8 cellular contexts compared by ENCODE assay signal in the genomic region with DNA sequence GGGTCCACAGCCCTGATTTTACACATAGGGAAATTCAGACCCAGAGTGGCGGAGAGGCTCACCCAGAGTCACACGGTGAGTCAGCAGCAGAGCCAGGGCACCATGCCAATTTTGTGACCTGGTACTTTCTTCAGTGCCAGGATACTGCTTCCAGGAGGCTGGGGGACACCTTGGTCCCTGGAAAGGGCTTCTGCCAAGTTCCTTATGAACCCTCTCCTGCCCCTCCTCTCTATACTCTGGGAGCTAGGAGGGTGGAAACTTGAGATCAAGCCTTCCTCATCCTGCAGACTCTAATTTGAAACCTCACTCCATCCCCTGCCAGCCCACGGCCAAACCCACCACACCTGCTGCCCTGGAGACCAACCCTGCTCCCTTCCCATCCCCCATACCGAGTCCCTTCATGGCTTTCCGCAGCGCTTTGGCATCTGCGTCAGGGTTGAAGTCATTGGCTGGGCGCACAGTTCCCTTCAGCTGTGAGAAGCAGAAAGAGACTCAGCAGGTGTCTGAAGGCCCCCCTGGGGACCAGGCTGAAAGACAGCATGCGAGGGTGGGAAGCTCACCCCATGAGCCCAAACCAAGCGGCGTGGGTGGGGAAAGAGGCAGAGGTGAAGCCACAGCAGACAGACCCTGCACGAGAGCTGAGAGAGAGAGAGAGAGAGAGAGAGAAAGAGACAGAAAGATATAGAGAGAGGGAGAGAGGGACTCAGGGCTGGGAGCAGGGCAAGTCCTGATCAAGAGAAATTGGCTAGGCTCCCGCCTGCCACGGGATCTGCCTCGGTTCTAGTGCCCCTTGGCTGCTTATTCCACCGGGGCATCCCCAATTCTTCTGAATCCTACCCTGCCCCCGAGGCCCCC. TPM values are rescaled to one million over a fixed set of nuclear protein-coding genes. Genes with fewer than 3 reads are reported as not detected.
DNase-seq lines count a peak whose midpoint lies in the region; ATAC-seq and TF ChIP-seq lines count a peak whose summit lies in the region.

No MANE protein-coding gene starts in this region.

- peaks cover 0 to 90% (median 11%) of the 10 kb centered on the region in 11 experiments; a peak in 9 of 22 replicates for H4K20me1 ChIP-seq in BLaER1 treated with 17β-estradiol and CSF1 and Interleukin-3, amounts not matched to agents 10 nM and 100 nM

- no peaks in the 10 kb centered on the region for H3K9me3 ChIP-seq in BLaER1 treated with 17β-estradiol and CSF1 and Interleukin-3, amounts not matched to agents 10 nM and 100 nM (replicated peaks in 1 of 11)

- ATAC-seq in GM19035 (IDR thresholded peaks at IDR 0.05; ENCODE audit: unreplicated experiment) (peak; percentile 85), HG03064 (IDR thresholded peaks at IDR 0.05; ENCODE audit: low read depth, unreplicated experiment) (peak; percentile 79)

- no peak overlapping the region for H3K27ac Mint-ChIP-seq in endothelial cell (ENCODE audit: unreplicated experiment)

- peak overlapping the region; percentile 8 to 54 (median 24); a peak in 14 of 22 replicates for H3K9ac ChIP-seq in BLaER1 treated with 17β-estradiol and CSF1 and Interleukin-3, amounts not matched to agents 10 nM and 100 nM

- H3K9me3 Mint-ChIP-seq in endothelial cell (ENCODE audit: unreplicated experiment): no peaks in the 10 kb centered on the region

- DNase-seq in RPMI8226 (peak; percentile 29), endothelial cell (ENCODE audit: low spot score) (no peak), hepatic stellate cell (ENCODE audit: low spot score) (no peak), KG1 (lab: John Stamatoyannopoulos, UW) (no peak)
- DNase-seq in stimulated activated CD4-positive, alpha-beta T cell treated with anti-CD3 and anti-CD28 coated beads, Interleukin-4, amount 100 ng/mL, for 1 hour: peak; percentile 57

- H3K36me3 ChIP-seq in BLaER1 treated with 17β-estradiol and CSF1 and Interleukin-3, amounts not matched to agents 10 nM and 100 nM: peaks cover 58 to 98% (median 79%) of the 10 kb centered on the region in 11 experiments

- peak overlapping the region; percentile 62 for H3K4me3 Mint-ChIP-seq in endothelial cell (ENCODE audit: unreplicated experiment)

- no peaks in the 10 kb centered on the region for H3K27me3 ChIP-seq in BLaER1 treated with 17β-estradiol and CSF1 and Interleukin-3, amounts not matched to agents 10 nM and 100 nM

- 0 out of 20 replicates have a peak overlapping the region, but pooled peaks of 1 of the 10 experiments have one; percentile 4 for H3K4me3 ChIP-seq in BLaER1 treated with 17β-estradiol and CSF1 and Interleukin-3, amounts not matched to agents 10 nM and 100 nM

- peak overlapping the region in 10 of 11 experiments; percentile 8 to 65 (median 50); a peak in 13 of 22 replicates for H3K27ac ChIP-seq in BLaER1 treated with 17β-estradiol and CSF1 and Interleukin-3, amounts not matched to agents 10 nM and 100 nM

- H3K36me3 Mint-ChIP-seq in endothelial cell (ENCODE audit: low read depth, unreplicated experiment): peaks cover 61% of the 10 kb centered on the region

- H3K4me2 ChIP-seq in BLaER1 treated with 17β-estradiol and CSF1 and Interleukin-3, amounts not matched to agents 10 nM and 100 nM: peak overlapping the region; percentile 71 to 95 (median 84)

- H3K4me1 Mint-ChIP-seq in endothelial cell (ENCODE audit: unreplicated experiment): peaks cover 7% of the 10 kb centered on the region

- no peak for TF ChIP-seq CTCF in endothelial cell (IDR thresholded peaks at IDR 0.05; ENCODE audit: unreplicated experiment)

- peaks cover 5% of the 10 kb centered on the region for H3K27me3 Mint-ChIP-seq in endothelial cell (ENCODE audit: unreplicated experiment)

- H3K4me1 ChIP-seq in BLaER1 treated with 17β-estradiol and CSF1 and Interleukin-3, amounts not matched to agents 10 nM and 100 nM: peaks cover 38 to 61% (median 42%) of the 10 kb centered on the region in 10 experiments

RNA-seq across cellular contexts. Expression of a gene that starts 33.5 kb away (rescaled TPM):
- total RNA-seq in endothelial cell (ENCODE audit: unreplicated experiment): 224 TPM

RNA-seq across cellular contexts. Expression of a gene that starts 43.3 kb away (rescaled TPM):
- total RNA-seq in endothelial cell (ENCODE audit: unreplicated experiment): 76.0 TPM

Comparison
In these comparisons a context has a peak if more than half of its experiments do, and no peak if none do; other contexts are left out.
1. DNase-seq: peak in RPMI8226 (single experiment) and stimulated activated CD4-positive, alpha-beta T cell treated with anti-CD3 and anti-CD28 coated beads, Interleukin-4, amount 100 ng/mL, for 1 hour (single experiment); none in endothelial cell (single experiment), hepatic stellate cell (single experiment) and KG1 (single experiment).